In the genomic region with DNA sequence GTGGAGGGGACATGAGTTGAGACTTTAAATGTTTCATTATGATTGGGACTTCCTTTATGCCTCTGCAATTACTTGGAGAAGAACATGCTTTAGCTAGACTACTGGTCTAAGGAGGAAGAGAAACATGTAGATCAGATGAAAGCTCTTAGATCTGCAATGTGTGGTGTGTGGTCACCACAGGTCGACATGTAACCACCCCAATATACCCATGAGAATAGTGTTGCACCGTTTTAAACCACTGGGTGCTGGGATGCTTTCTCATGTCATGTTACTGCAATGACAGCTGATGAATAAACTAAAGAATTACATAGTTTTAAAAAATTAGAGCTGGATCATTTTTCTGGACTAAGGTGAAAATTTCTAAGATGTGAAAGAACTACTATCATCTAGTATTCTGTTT, we compare ENCODE assay signal across 12 cellular contexts.
A peak's percentile ranks its signal among the peaks of the same experiment; 100 is the strongest.
DNase-seq lines count a peak whose midpoint lies in the region; ATAC-seq and TF ChIP-seq lines count a peak whose summit lies in the region.
"Had no signal": no experiment of that assay in that cellular context is flagged by ENCODE, and none has a peak within 500 bp of the region (broad histone marks: within the 10 kb centered on the region; RNA-seq: fewer than 3 reads in every experiment).

No MANE protein-coding gene starts in this region.

- no peak overlapping the region for H3K4me3 ChIP-seq in A673 (ENCODE audit: low read depth, low read length, poor library complexity, severe bottlenecking)
- H3K4me3 ChIP-seq: lower lobe of right lung, upper lobe of right lung had no signal

- no TSS peak for BruUV-seq in A673 (replicated peaks; lab: Mats Ljungman, UMichigan)

- intact Hi-C loops in A673 (cut with micrococcal nuclease; ENCODE audit: unreplicated experiment), result no loop called here

- H3K4me1 Mint-ChIP-seq in activated CD8-positive, alpha-beta memory T cell treated with anti-CD3 and anti-CD28 coated beads, Interleukin-2, amount 10 ng/mL, durations not matched to agents 7 days and 5 days, result no peaks in the 10 kb centered on the region
- H3K4me1 Mint-ChIP-seq: activated naive CD8-positive, alpha-beta T cell treated with anti-CD3 and anti-CD28 coated beads for 36 hours had no signal

- ATAC-seq in GM18870 (IDR thresholded peaks at IDR 0.05; ENCODE audit: unreplicated experiment) (peak; percentile 99), GM21529 (IDR thresholded peaks at IDR 0.05; ENCODE audit: unreplicated experiment) (peak; percentile 99), HG03066 (IDR thresholded peaks at IDR 0.05; ENCODE audit: low read depth, unreplicated experiment) (peak; percentile 99)
- ATAC-seq in activated CD8-positive, alpha-beta memory T cell treated with anti-CD3 and anti-CD28 coated beads, Interleukin-2, amount 10 ng/mL, durations not matched to agents 7 days and 5 days, result no peak
- ATAC-seq: lower lobe of right lung, upper lobe of right lung had no signal

- no peak overlapping the region for H3K27ac ChIP-seq in A673 (ENCODE audit: low read depth, low read length, poor library complexity, severe bottlenecking)
- H3K27ac ChIP-seq: lower lobe of right lung, upper lobe of right lung had no signal

- DNase-seq in OCI-M1 (lab: John Stamatoyannopoulos, UW), result peak; percentile 28
- DNase-seq in GOT3 (lab: John Stamatoyannopoulos, UW), result no peak
- DNase-seq in A673 (ENCODE audit: low spot score), result no peak
- DNase-seq in NK-92 (lab: John Stamatoyannopoulos, UW; ENCODE audit: unreplicated experiment), result no peak
- no peak for DNase-seq in activated CD8-positive, alpha-beta memory T cell treated with anti-CD3 and anti-CD28 coated beads, Interleukin-2, amount 10 ng/mL, durations not matched to agents 7 days and 5 days
- DNase-seq: activated naive CD8-positive, alpha-beta T cell treated with anti-CD3 and anti-CD28 coated beads for 36 hours; foreskin melanocyte; lower lobe of right lung; upper lobe of right lung had no signal

- TF ChIP-seq CTCF in A673 (conservative IDR thresholded peaks at IDR 0.05; ENCODE audit: low read depth, low read length), result no peak

- no peaks in the 10 kb centered on the region for H3K4me1 ChIP-seq in A673 (ENCODE audit: insufficient read depth, low read length, poor library complexity, severe bottlenecking)
- H3K4me1 ChIP-seq: lower lobe of right lung, upper lobe of right lung had no signal

- no peaks in the 10 kb centered on the region for H3K36me3 Mint-ChIP-seq in activated CD8-positive, alpha-beta memory T cell treated with anti-CD3 and anti-CD28 coated beads, Interleukin-2, amount 10 ng/mL, durations not matched to agents 7 days and 5 days
- H3K36me3 Mint-ChIP-seq: activated naive CD8-positive, alpha-beta T cell treated with anti-CD3 and anti-CD28 coated beads for 36 hours had no signal

- no peaks in the 10 kb centered on the region for H3K36me3 ChIP-seq in A673 (ENCODE audit: insufficient read depth, low read length, poor library complexity, severe bottlenecking)
- H3K36me3 ChIP-seq: lower lobe of right lung, upper lobe of right lung had no signal

- no peaks in the 10 kb centered on the region for H3K27me3 ChIP-seq in A673 (replicated peaks; ENCODE audit: insufficient read depth, low read depth, low read length, poor library complexity)
- H3K27me3 ChIP-seq: upper lobe of right lung had no signal

- peaks cover 9% of the 10 kb centered on the region for H3K9me3 Mint-ChIP-seq in activated CD8-positive, alpha-beta memory T cell treated with anti-CD3 and anti-CD28 coated beads, Interleukin-2, amount 10 ng/mL, durations not matched to agents 7 days and 5 days (ENCODE audit: low read depth)

- H3K9me3 ChIP-seq in A673 (ENCODE audit: low read depth, low read length, poor library complexity, severe bottlenecking), result no peaks in the 10 kb centered on the region
- H3K9me3 ChIP-seq: lower lobe of right lung, upper lobe of right lung had no signal

- no peak overlapping the region for H3K27ac Mint-ChIP-seq in activated CD8-positive, alpha-beta memory T cell treated with anti-CD3 and anti-CD28 coated beads, Interleukin-2, amount 10 ng/mL, durations not matched to agents 7 days and 5 days
- H3K27ac Mint-ChIP-seq: activated naive CD8-positive, alpha-beta T cell treated with anti-CD3 and anti-CD28 coated beads for 36 hours had no signal

- no peaks in the 10 kb centered on the region for H3K27me3 Mint-ChIP-seq in activated CD8-positive, alpha-beta memory T cell treated with anti-CD3 and anti-CD28 coated beads, Interleukin-2, amount 10 ng/mL, durations not matched to agents 7 days and 5 days
- H3K27me3 Mint-ChIP-seq: activated naive CD8-positive, alpha-beta T cell treated with anti-CD3 and anti-CD28 coated beads for 36 hours had no signal

- POLR2A ChIA-PET in A673 (lab: Charles Lee; ENCODE audit: low non-redundant PET), result no interaction called here

- CTCF ChIA-PET in A673 (lab: Charles Lee), result no interaction called here
- CTCF ChIA-PET in activated CD8-positive, alpha-beta memory T cell treated with anti-CD3 and anti-CD28 coated beads, Interleukin-2, amount 10 ng/mL, durations not matched to agents 7 days and 5 days (lab: Charles Lee), result no interaction called here

- H3K4me3 Mint-ChIP-seq in activated CD8-positive, alpha-beta memory T cell treated with anti-CD3 and anti-CD28 coated beads, Interleukin-2, amount 10 ng/mL, durations not matched to agents 7 days and 5 days, result no peak overlapping the region
- H3K4me3 Mint-ChIP-seq: activated naive CD8-positive, alpha-beta T cell treated with anti-CD3 and anti-CD28 coated beads for 36 hours had no signal
